Comparison of ENCODE assay signal across 16 cellular contexts in genomic region chr5:135324897-135325650, GRCh38.
A peak's percentile ranks its signal among the peaks of the same experiment; 100 is the strongest.
DNase-seq lines count a peak whose midpoint lies in the region; ATAC-seq and TF ChIP-seq lines count a peak whose summit lies in the region.
"Had no signal": no experiment of that assay in that cellular context is flagged by ENCODE, and none has a peak within 500 bp of the region (broad histone marks: within the 10 kb centered on the region; RNA-seq: fewer than 3 reads in every experiment).

No MANE protein-coding gene starts in this region.

- TF ChIP-seq EP300 in tibial nerve (IDR thresholded peaks at IDR 0.05): no peak

- peaks cover 6 to 21% (median 8%) of the 10 kb centered on the region in 4 donors for H3K4me1 Mint-ChIP-seq in CD4-positive, CD25-positive, alpha-beta regulatory T cell
- peaks cover 3% of the 10 kb centered on the region for H3K4me1 Mint-ChIP-seq in endodermal cell

- H3K4me2 ChIP-seq in DND-41 (ENCODE audit: insufficient read depth, low read length): no peak overlapping the region
- H3K4me2 ChIP-seq: BLaER1 had no signal

- peak overlapping the region; percentile 20 to 95 (median 55) for H3K27ac Mint-ChIP-seq in CD4-positive, CD25-positive, alpha-beta regulatory T cell
- H3K27ac Mint-ChIP-seq in endodermal cell: no peak overlapping the region
- H3K27ac Mint-ChIP-seq: nephron progenitor cell had no signal

- H3K27me3 Mint-ChIP-seq in CD4-positive, CD25-positive, alpha-beta regulatory T cell: no peaks in the 10 kb centered on the region
- peaks cover 27% of the 10 kb centered on the region for H3K27me3 Mint-ChIP-seq in endodermal cell (ENCODE audit: insufficient read depth)

- no peak overlapping the region for H2AFZ ChIP-seq in DND-41 (ENCODE audit: low read depth, low read length)

- no peaks in the 10 kb centered on the region for H3K27me3 ChIP-seq in CD4-positive, CD25-positive, alpha-beta regulatory T cell (ENCODE audit: control insufficient read depth, insufficient read depth, low read length)
- no peaks in the 10 kb centered on the region for H3K27me3 ChIP-seq in DND-41 (ENCODE audit: insufficient read depth, low read length, poor library complexity)
- no peaks in the 10 kb centered on the region for H3K27me3 ChIP-seq in esophagus (ENCODE audit: control insufficient read depth in 1 of 2, insufficient read depth in 2 of 2, low read length in 2 of 2)
- H3K27me3 ChIP-seq in endodermal cell (ENCODE audit: control insufficient read depth, insufficient read depth, low read length, poor library complexity, severe bottlenecking): no peaks in the 10 kb centered on the region
- no peaks in the 10 kb centered on the region for H3K27me3 ChIP-seq in tibial nerve
- H3K27me3 ChIP-seq: BLaER1 had no signal

- no peak overlapping the region for H3K9ac ChIP-seq in DND-41 (ENCODE audit: low read depth, low read length)
- H3K9ac ChIP-seq in endodermal cell (ENCODE audit: extremely low read depth, low read length, poor library complexity, severe bottlenecking): no peak overlapping the region
- H3K9ac ChIP-seq: BLaER1 had no signal

- H3K79me2 ChIP-seq in DND-41 (ENCODE audit: insufficient read depth, low read length): no peaks in the 10 kb centered on the region

- H3K36me3 ChIP-seq in CD4-positive, CD25-positive, alpha-beta regulatory T cell (ENCODE audit: control insufficient read depth, insufficient read depth, low read length): no peaks in the 10 kb centered on the region
- peaks cover 5% of the 10 kb centered on the region; the same call in 1 of the 2 replicates for H3K36me3 ChIP-seq in DND-41 (ENCODE audit: insufficient read depth, low read length)
- H3K36me3 ChIP-seq in esophagus (ENCODE audit: control insufficient read depth in 2 of 2, insufficient read depth in 2 of 2, low read length in 1 of 2): peaks cover 0 to 7% of the 10 kb centered on the region in 2 donors
- H3K36me3 ChIP-seq in endodermal cell (ENCODE audit: control insufficient read depth, insufficient read depth, low read length): no peaks in the 10 kb centered on the region
- H3K36me3 ChIP-seq in tibial nerve: peaks cover 0 to 6% (median 0%) of the 10 kb centered on the region in 3 donors

- H3K4me1 ChIP-seq in CD4-positive, CD25-positive, alpha-beta regulatory T cell (ENCODE audit: control insufficient read depth, insufficient read depth, low read length, poor library complexity, severe bottlenecking): peaks cover 15% of the 10 kb centered on the region
- peaks cover 8% of the 10 kb centered on the region for H3K4me1 ChIP-seq in DND-41 (ENCODE audit: insufficient read depth, low read length)
- peaks cover 0 to 15% of the 10 kb centered on the region in 2 donors for H3K4me1 ChIP-seq in esophagus (ENCODE audit: control insufficient read depth in 2 of 2, insufficient read depth in 2 of 2, low read length in 1 of 2)
- no peaks in the 10 kb centered on the region for H3K4me1 ChIP-seq in endodermal cell (ENCODE audit: control insufficient read depth, insufficient read depth, low read length)
- H3K4me1 ChIP-seq in tibial nerve: peaks cover 0 to 12% (median 0%) of the 10 kb centered on the region in 4 donors
- H3K4me1 ChIP-seq: BLaER1 had no signal

- peak; percentile 47 to 80 for ATAC-seq in CD4-positive, CD25-positive, alpha-beta regulatory T cell (ENCODE audit: low read depth in 2 of 2)
- peak; percentile 69 for ATAC-seq in DND-41 (ENCODE audit: insufficient read depth, low read depth)
- ATAC-seq: right cardiac atrium had no signal

- TF ChIP-seq CTCF in DND-41 (IDR thresholded peaks at IDR 0.05; ENCODE audit: borderline replicate concordance, extremely low read depth, low read length, poor library complexity, severe bottlenecking) (no peak), endodermal cell (conservative IDR thresholded peaks at IDR 0.05) (no peak), tibial nerve (IDR thresholded peaks at IDR 0.05) (no peak)

- peak in 2 of 3 donors; percentile 26 to 88 for DNase-seq in CD4-positive, CD25-positive, alpha-beta regulatory T cell
- DNase-seq in DND-41: peak; percentile 61
- DNase-seq in activated CD4-positive, alpha-beta T cell treated with anti-CD3 and anti-CD28 coated beads for 48 hours: peak; percentile 30
- no peak for DNase-seq in endodermal cell
- no peak for DNase-seq in tibial nerve (ENCODE audit: low spot score in 2 of 2)
- DNase-seq in NK-92 (lab: John Stamatoyannopoulos, UW; ENCODE audit: unreplicated experiment): no peak
- DNase-seq: cerebellar nuclear complex, Karpas-422, NCI-H187, NCI-H526, nephron progenitor cell, SHP77 treated with DMSO at 0.1 percent for 48 hours, WERI-Rb-1 had no signal

- TF ChIP-seq POLR2A in tibial nerve (IDR thresholded peaks at IDR 0.05): no peak

- H4K20me1 ChIP-seq in DND-41 (ENCODE audit: insufficient read depth, low read length): 0 out of 2 replicates have a peak, but pooled peaks cover 11% of the 10 kb centered on the region
- H4K20me1 ChIP-seq: BLaER1 had no signal

- peak overlapping the region; percentile 61 for H3K4me3 ChIP-seq in CD4-positive, CD25-positive, alpha-beta regulatory T cell (ENCODE audit: low read depth, low read length)
- H3K4me3 ChIP-seq in DND-41 (ENCODE audit: low read depth in 1 of 2, low read length in 2 of 2) (no peak overlapping the region), esophagus (ENCODE audit: low read depth in 1 of 2, low read length in 2 of 2) (no peak overlapping the region), endodermal cell (ENCODE audit: low read length) (no peak overlapping the region), tibial nerve (no peak overlapping the region)
- H3K4me3 ChIP-seq: BLaER1 had no signal

- H3K9me3 ChIP-seq in CD4-positive, CD25-positive, alpha-beta regulatory T cell (ENCODE audit: control insufficient read depth in 2 of 2, low read length in 2 of 2): no peaks in the 10 kb centered on the region
- H3K9me3 ChIP-seq in DND-41 (ENCODE audit: insufficient read depth, low read length, severe bottlenecking) (no peaks in the 10 kb centered on the region), esophagus (ENCODE audit: control insufficient read depth in 2 of 2, insufficient read depth in 1 of 2, low read depth in 1 of 2, low read length in 1 of 2) (no peaks in the 10 kb centered on the region), endodermal cell (ENCODE audit: control insufficient read depth, low read length) (no peaks in the 10 kb centered on the region), tibial nerve (no peaks in the 10 kb centered on the region)
- H3K9me3 ChIP-seq: BLaER1 had no signal

- WGBS in esophagus, 2 donors: 75 to 77% methylated on average over 17 of the region's 17 CpGs
- WGBS in endodermal cell (ENCODE audit: insufficient coverage in 1 of 2, insufficient read length in 1 of 2), 2 experiments: 94 to 95% methylated on average over 11 to 17 of the region's 17 CpGs
- 92 to 96% methylated on average over 14 to 17 of the region's 17 CpGs for WGBS in tibial nerve, 2 donors

- H3K27ac ChIP-seq in CD4-positive, CD25-positive, alpha-beta regulatory T cell (ENCODE audit: insufficient read depth, low read length, poor library complexity, severe bottlenecking): no peak overlapping the region
- H3K27ac ChIP-seq in DND-41 (ENCODE audit: low read length) (peak overlapping the region; percentile 6), esophagus (ENCODE audit: low read depth in 2 of 2, low read length in 1 of 2) (peak overlapping the region; percentile 84 to 86), endodermal cell (ENCODE audit: low read depth, low read length) (no peak overlapping the region), tibial nerve (no peak overlapping the region)
- H3K27ac ChIP-seq: BLaER1, WERI-Rb-1 had no signal

- peaks cover 4% of the 10 kb centered on the region for H3K36me3 Mint-ChIP-seq in CD4-positive, CD25-positive, alpha-beta regulatory T cell
- H3K36me3 Mint-ChIP-seq in endodermal cell (ENCODE audit: low read depth): peaks cover 2% of the 10 kb centered on the region

- H3K9me3 Mint-ChIP-seq in CD4-positive, CD25-positive, alpha-beta regulatory T cell: no peaks in the 10 kb centered on the region
- no peaks in the 10 kb centered on the region for H3K9me3 Mint-ChIP-seq in endodermal cell

- H3K4me3 Mint-ChIP-seq in CD4-positive, CD25-positive, alpha-beta regulatory T cell: peak overlapping the region in 3 of 4 donors; percentile 4 to 59 (median 25)
- H3K4me3 Mint-ChIP-seq in endodermal cell: no peak overlapping the region
- H3K4me3 Mint-ChIP-seq: nephron progenitor cell had no signal

Comparison
In these comparisons a context has a peak if more than half of its experiments do, and no peak if none do; other contexts are left out.
1. DNase-seq: peak in CD4-positive, CD25-positive, alpha-beta regulatory T cell (2 of 3), DND-41 (single experiment) and activated CD4-positive, alpha-beta T cell treated with anti-CD3 and anti-CD28 coated beads for 48 hours (single experiment); none in endodermal cell (single experiment), tibial nerve (0 of 2) and NK-92 (single experiment).
2. H3K27ac ChIP-seq: peak in DND-41 (single experiment) and esophagus (2 of 2); none in CD4-positive, CD25-positive, alpha-beta regulatory T cell (single experiment), endodermal cell (single experiment) and tibial nerve (0 of 4).